In the genomic region with DNA sequence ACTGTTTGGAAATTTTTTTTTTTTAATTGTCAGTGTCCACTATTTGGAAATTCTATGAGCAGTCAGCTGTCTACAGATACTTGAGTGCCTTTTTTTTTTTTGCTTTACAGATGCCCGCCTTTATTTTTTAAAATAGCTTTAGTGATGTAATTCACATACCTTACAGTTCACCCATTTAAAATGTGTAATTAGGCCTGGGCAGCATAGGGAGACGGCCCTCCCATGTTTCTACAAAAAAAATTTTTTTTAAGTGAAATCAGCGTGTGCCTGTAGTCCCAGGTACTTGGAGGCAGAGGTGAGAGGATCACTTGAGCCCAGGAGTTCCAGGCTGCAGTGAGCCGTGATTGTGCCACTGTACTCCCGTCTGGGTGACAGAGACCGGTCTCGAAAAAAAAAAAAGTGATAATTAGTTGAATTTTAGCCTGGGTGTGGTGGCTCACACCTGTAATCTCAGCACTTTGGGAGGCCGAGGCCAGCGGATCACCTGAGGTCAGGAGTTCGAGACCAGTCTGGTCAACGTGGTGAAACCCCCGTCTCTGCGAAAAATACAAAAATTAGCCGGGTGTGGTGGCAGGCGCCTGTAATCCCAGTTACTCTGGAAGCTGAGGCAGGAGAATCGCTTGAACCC, we compare ENCODE assay signal across 8 cellular contexts. TPM values are rescaled to one million over a fixed set of nuclear protein-coding genes. Genes with fewer than 3 reads are reported as not detected.
DNase-seq lines count a peak whose midpoint lies in the region; ATAC-seq and TF ChIP-seq lines count a peak whose summit lies in the region.

No MANE protein-coding gene starts in this region.

- H3K4me3 ChIP-seq in duodenal mucosa (ENCODE audit: low read depth in 1 of 2, low read length in 2 of 2): peak overlapping the region; percentile 68 to 75

- DNase-seq in M059J (ENCODE audit: low read depth): peak; percentile 19
- no peak for DNase-seq in natural killer cell
- no peak for DNase-seq in NCI-H2227 (lab: John Stamatoyannopoulos, UW; ENCODE audit: unreplicated experiment)
- no peak for DNase-seq in DMS 273 (lab: John Stamatoyannopoulos, UW; ENCODE audit: unreplicated experiment)
- DNase-seq in SIG-M5 treated with dmso at 0.1 percent for 504 hours (lab: John Stamatoyannopoulos, UW; ENCODE audit: unreplicated experiment): no peak

- no peaks in the 10 kb centered on the region for H3K36me3 Mint-ChIP-seq in natural killer cell

- peak overlapping the region; percentile 42 for H3K27ac ChIP-seq in C4-2B
- H3K27ac ChIP-seq in duodenal mucosa (ENCODE audit: low read depth, low read length): peak overlapping the region; percentile 97

- H3K9ac ChIP-seq in duodenal mucosa (ENCODE audit: low read depth in 1 of 2, low read length in 2 of 2): peak overlapping the region; percentile 67 to 80

- intact Hi-C loops in natural killer cell (cut with micrococcal nuclease): loop anchor here (5.0 kb wide), 2 partner anchors 45 to 150 kb away; no protein-coding TSS in a partner anchor

- TF ChIP-seq CTCF in C4-2B (conservative IDR thresholded peaks at IDR 0.05) (no peak), natural killer cell (IDR thresholded peaks at IDR 0.05) (no peak)

- peak overlapping the region; percentile 98 to 99 for H3K27ac Mint-ChIP-seq in natural killer cell

- H3K36me3 ChIP-seq in duodenal mucosa (ENCODE audit: control insufficient read depth in 1 of 2, insufficient read depth in 2 of 2, low read length in 2 of 2): no peaks in the 10 kb centered on the region

- peaks cover 35 to 37% of the 10 kb centered on the region in 2 donors for H3K4me1 Mint-ChIP-seq in natural killer cell

- H3K9me3 Mint-ChIP-seq in natural killer cell: no peaks in the 10 kb centered on the region

- peaks cover 12 to 17% of the 10 kb centered on the region in 2 donors for H3K4me1 ChIP-seq in duodenal mucosa (ENCODE audit: control insufficient read depth in 1 of 2, insufficient read depth in 2 of 2, low read length in 2 of 2)

- no peaks in the 10 kb centered on the region for H3K9me3 ChIP-seq in duodenal mucosa (ENCODE audit: control insufficient read depth in 1 of 2, low read length in 2 of 2)

- no peaks in the 10 kb centered on the region for H3K27me3 ChIP-seq in duodenal mucosa (ENCODE audit: control insufficient read depth in 1 of 2, insufficient read depth in 2 of 2, low read length in 2 of 2)

- H3K27me3 Mint-ChIP-seq in natural killer cell (ENCODE audit: low read depth in 2 of 2): no peaks in the 10 kb centered on the region

- peak overlapping the region; percentile 99 for H3K4me3 Mint-ChIP-seq in natural killer cell

- ATAC-seq in natural killer cell (no peak), GM19023 (IDR thresholded peaks at IDR 0.05; ENCODE audit: unreplicated experiment) (no peak)

RNA-seq across cellular contexts. Expression of a gene that starts 1.5 kb away (rescaled TPM):
- 18.3 and 21.7 TPM in 2 replicates for total RNA-seq in M059J (2014; rRNA removed; shearing (Covaris generic))
- 10 to 100 TPM; 27.4 to 32.7 (median 32.6) TPM for total RNA-seq in natural killer cell
